In the genomic region with DNA sequence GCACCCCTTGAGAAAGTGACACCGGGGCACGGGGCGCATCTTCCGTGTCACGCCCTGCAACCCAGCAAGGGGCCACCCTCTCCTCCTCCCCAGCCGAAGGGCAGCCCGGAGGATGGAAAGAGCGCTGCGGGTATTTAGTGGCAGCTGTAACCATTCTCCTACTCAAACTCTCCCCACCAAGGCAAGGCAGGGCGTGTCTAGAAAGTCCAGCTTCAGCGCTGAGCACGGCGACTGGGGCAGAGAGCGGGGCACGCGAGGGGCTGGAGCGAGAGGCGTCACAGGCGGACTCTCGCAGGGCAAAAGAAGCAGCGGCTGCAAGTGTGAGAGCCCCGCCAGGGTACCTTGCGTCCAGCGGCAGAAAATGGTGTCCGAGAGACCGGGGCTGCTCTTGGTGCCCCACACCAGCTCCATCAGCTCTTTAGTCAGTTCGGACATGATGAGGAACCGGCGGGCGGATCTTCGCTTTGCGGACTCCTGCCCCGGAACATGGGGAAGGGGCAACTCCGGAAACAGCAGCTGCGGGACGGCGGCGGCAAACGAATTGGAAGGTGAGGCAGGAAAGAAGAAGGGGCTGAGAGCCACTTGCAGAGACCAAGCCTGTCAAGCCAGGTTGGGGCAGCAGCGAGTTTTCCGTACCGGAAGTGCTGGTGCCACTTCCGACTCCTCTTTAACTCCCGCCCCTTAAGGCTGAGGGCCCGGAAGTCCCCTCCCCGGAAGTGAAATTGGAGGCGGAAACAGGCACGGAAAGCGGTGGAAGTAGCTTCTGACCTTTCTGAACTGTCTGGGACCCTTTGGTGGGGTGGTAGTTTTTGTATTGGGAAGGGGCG, we compare ENCODE assay signal across 8 cellular contexts. TPM values are rescaled to one million over a fixed set of nuclear protein-coding genes. Genes with fewer than 3 reads are reported as not detected.
A peak's percentile ranks its signal among the peaks of the same experiment; 100 is the strongest.
DNase-seq lines count a peak whose midpoint lies in the region; ATAC-seq and TF ChIP-seq lines count a peak whose summit lies in the region.

A gene (minus strand): TSS at position 643 of the 827 bp plus-strand sequence. CDS start 208 bp downstream, at position 435.

- peaks cover 32% of the 10 kb centered on the region for H3K4me1 Mint-ChIP-seq in activated CD4-positive, alpha-beta T cell treated with anti-CD3 and anti-CD28 coated beads for 36 hours

- DNase-seq in AG10803 (ENCODE audit: low read depth) (peak; percentile 79), NCI-H510A (lab: John Stamatoyannopoulos, UW) (peak; percentile 30), colonic mucosa (peak; percentile 87)
- peak; percentile 88 for DNase-seq in activated CD4-positive, alpha-beta T cell treated with anti-CD3 and anti-CD28 coated beads for 36 hours
- DNase-seq in stimulated activated CD4-positive, alpha-beta T cell treated with anti-CD3 and anti-CD28 coated beads, Interleukin-1b, Interleukin-23, amount 100 ng/mL, for 24 hours (ENCODE audit: low read depth in 4 of 4, low spot score in 1 of 4), result peak; percentile 56 to 76 (median 68)

- POLR2A ChIA-PET in activated CD4-positive, alpha-beta T cell treated with anti-CD3 and anti-CD28 coated beads for 36 hours (lab: Charles Lee), result no interaction called here

- ATAC-seq in HG03175 (IDR thresholded peaks at IDR 0.05; ENCODE audit: unreplicated experiment), result peak; percentile 95
- ATAC-seq in activated CD4-positive, alpha-beta T cell treated with anti-CD3 and anti-CD28 coated beads for 36 hours, result peak; percentile 94

- H3K36me3 ChIP-seq in colonic mucosa, result no peaks in the 10 kb centered on the region

- no peaks in the 10 kb centered on the region for H3K9me3 Mint-ChIP-seq in activated CD4-positive, alpha-beta T cell treated with anti-CD3 and anti-CD28 coated beads for 36 hours (ENCODE audit: low read depth)

- H3K36me3 Mint-ChIP-seq in activated CD4-positive, alpha-beta T cell treated with anti-CD3 and anti-CD28 coated beads for 36 hours (ENCODE audit: low read depth), result peaks cover 9% of the 10 kb centered on the region

- H3K9ac ChIP-seq in colonic mucosa (ENCODE audit: low read depth in 2 of 2, low read length in 2 of 2), result peak within 1 kb of the TSS; percentile 65 to 82

- in situ Hi-C loops in GM18951 (cut with MboI; ENCODE audit: low sequenced_read_pairs, unreplicated experiment), result no loop called here

- H3K27ac ChIP-seq in colonic mucosa (peak within 1 kb of the TSS; percentile 85), layer of hippocampus (ENCODE audit: low read depth, low read length) (peak within 1 kb of the TSS; percentile 23)

- no peaks in the 10 kb centered on the region for H3K9me3 ChIP-seq in colonic mucosa

- CTCF ChIA-PET in activated CD4-positive, alpha-beta T cell treated with anti-CD3 and anti-CD28 coated beads for 36 hours (lab: Charles Lee), result interaction anchor here (0.8 to 1.6 kb wide), 4 partner anchors 11 to 972 kb away, joined by 3 to 5 read pairs (median 4); a partner anchor contains a TSS

- peak within 1 kb of the TSS; percentile 88 for H3K4me3 Mint-ChIP-seq in activated CD4-positive, alpha-beta T cell treated with anti-CD3 and anti-CD28 coated beads for 36 hours

- TF ChIP-seq POLR2A in GM18951 (IDR thresholded peaks at IDR 0.05; ENCODE audit: extremely low read depth, insufficient read depth, insufficient read length), result peak; percentile 78

- peaks cover 10% of the 10 kb centered on the region for H3K27me3 Mint-ChIP-seq in activated CD4-positive, alpha-beta T cell treated with anti-CD3 and anti-CD28 coated beads for 36 hours

- H3K27me3 ChIP-seq in colonic mucosa (no peaks in the 10 kb centered on the region), layer of hippocampus (ENCODE audit: control insufficient read depth, insufficient read depth, low read length) (no peaks in the 10 kb centered on the region)

- no peak for TF ChIP-seq CTCF in AG10803 (conservative IDR thresholded peaks at IDR 0.05; ENCODE audit: low read length)
- TF ChIP-seq CTCF in colonic mucosa (IDR thresholded peaks at IDR 0.05), result no peak

- H3K4me3 ChIP-seq in AG10803 (ENCODE audit: low read length) (peak within 1 kb of the TSS; percentile 85), colonic mucosa (peak within 1 kb of the TSS; percentile 98)

- peak within 1 kb of the TSS; percentile 93 for H3K27ac Mint-ChIP-seq in activated CD4-positive, alpha-beta T cell treated with anti-CD3 and anti-CD28 coated beads for 36 hours

- peaks cover 20% of the 10 kb centered on the region for H3K4me1 ChIP-seq in colonic mucosa

- intact Hi-C loops in activated CD4-positive, alpha-beta T cell treated with anti-CD3 and anti-CD28 coated beads for 36 hours (cut with DNase I, micrococcal nuclease), result loop anchor here in 1 of 2 experiments (1.0 to 5.0 kb wide), 5 partner anchors 23 to 1783 kb away; a partner anchor contains a TSS
- intact Hi-C loops in colonic mucosa (cut with DNase I), result no loop called here

RNA-seq across cellular contexts. Expression of the gene that starts here (rescaled TPM):
- 10 to 100 TPM; 11.5 to 12.8 TPM for total RNA-seq in activated CD4-positive, alpha-beta T cell treated with anti-CD3 and anti-CD28 coated beads for 36 hours
- total RNA-seq in colonic mucosa, result 10 to 100 TPM; 23.0 to 25.6 TPM

Comparison
In these comparisons a context has a peak if more than half of its experiments do, and no peak if none do; other contexts are left out.
1. Peak in every context shown above with its lines: DNase-seq, ATAC-seq, H3K4me3 ChIP-seq and H3K27ac ChIP-seq.
2. DNase-seq: peak in every context shown above with its lines; median percentile 88 in activated CD4-positive, alpha-beta T cell treated with anti-CD3 and anti-CD28 coated beads for 36 hours; 87 in colonic mucosa; 79 in AG10803; 68 in stimulated activated CD4-positive, alpha-beta T cell treated with anti-CD3 and anti-CD28 coated beads, Interleukin-1b, Interleukin-23, amount 100 ng/mL, for 24 hours; 30 in NCI-H510A.